ENCODE assay signal across 35 cellular contexts in genomic region chrX:31147175-31147574, GRCh38.
"Had no signal": no experiment of that assay in that cellular context is flagged by ENCODE, and none has a peak within 500 bp of the region (broad histone marks: within the 10 kb centered on the region; RNA-seq: fewer than 3 reads in every experiment).

No MANE protein-coding gene starts in this region.

- H3K4me1 ChIP-seq: adrenal gland, ascending aorta had no signal

- H3K36me3 ChIP-seq: cardiac muscle cell had no signal

- H3K9me3 ChIP-seq: adrenal gland, ascending aorta had no signal

- H3K36me3 Mint-ChIP-seq: activated CD4-positive, alpha-beta memory T cell treated with anti-CD3 and anti-CD28 coated beads for 36 hours; activated naive CD4-positive, alpha-beta T cell treated with anti-CD3 and anti-CD28 coated beads, Interleukin-2, amount 50 U/mL, for 72 hours; activated naive CD8-positive, alpha-beta T cell treated with anti-CD3 and anti-CD28 coated beads for 36 hours had no signal

- H3K4me3 ChIP-seq: adrenal gland, ascending aorta, cardiac muscle cell had no signal

- H3K4me3 Mint-ChIP-seq: activated B cell treated with CpG ODN at 0.5 μM for 24 hours; activated CD4-positive, alpha-beta memory T cell treated with anti-CD3 and anti-CD28 coated beads for 36 hours; activated CD4-positive, alpha-beta T cell treated with anti-CD3 and anti-CD28 coated beads, Interleukin-2, amount 10 ng/mL, durations not matched to agents 24 days and 14 days; activated CD8-positive, alpha-beta T cell treated with anti-CD3 and anti-CD28 coated beads for 36 hours; activated naive CD4-positive, alpha-beta T cell treated with anti-CD3 and anti-CD28 coated beads for 36 hours; activated naive CD8-positive, alpha-beta T cell treated with anti-CD3 and anti-CD28 coated beads for 36 hours; activated T-cell treated with anti-CD3 and anti-CD28 coated beads, Interleukin-2, amount 50 U/mL, for 4 hours; activated T-cell treated with anti-CD3 and anti-CD28 coated beads, Interleukin-2, amount 50 U/mL, for 72 hours; activated T-helper 1 cell treated with anti-CD3 and anti-CD28 coated beads, Interleukin-12 subunit alpha, Interleukin-12 subunit beta, Interleukin-2, Interleukin-4 antibody, amounts not matched to agents 30 ng/mL and 10 ng/mL and 1 ng/mL, durations not matched to agents 14 hours and 24 hours and 36 hours; activated T-helper 17 cell treated with anti-CD3 and anti-CD28 coated beads, Interleukin-2, amount 50 U/mL, for 72 hours; brain; central memory CD8-positive, alpha-beta T cell; T-helper 1 cell treated with Interleukin-12 subunit alpha and Interleukin-12 subunit beta and Interleukin-4 antibody, amounts not matched to agents 30 μg/mL and 1 μg/mL, for 36 hours; T-helper 2 cell treated with Interferon-gamma antibody and Interleukin-4, amounts not matched to agents 5 μg/mL and 100 μg/mL, for 36 hours had no signal

- DNase-seq: activated B cell treated with CpG ODN at 0.5 μM for 24 hours; activated CD4-positive, alpha-beta memory T cell treated with anti-CD3 and anti-CD28 coated beads for 36 hours; activated CD4-positive, alpha-beta T cell treated with anti-CD3 and anti-CD28 coated beads for 4 hours; activated CD4-positive, alpha-beta T cell treated with anti-CD3 and anti-CD28 coated beads, Interleukin-2, amount 10 ng/mL, durations not matched to agents 24 days and 14 days; activated CD4-positive, alpha-beta T cell treated with anti-CD3 and anti-CD28 coated beads, Interleukin-2, amount 50 U/mL, for 1 hour; activated CD4-positive, alpha-beta T cell treated with anti-CD3 and anti-CD28 coated beads, Interleukin-2, amount 50 U/mL, for 4 hours; activated CD4-positive, CD25-positive, alpha-beta regulatory T cell treated with anti-CD3 and anti-CD28 coated beads, Interleukin-2, amount 50 U/mL, for 72 hours; activated CD8-positive, alpha-beta memory T cell treated with anti-CD3 and anti-CD28 coated beads, Interleukin-2, amount 50 U/mL, for 4 hours; activated CD8-positive, alpha-beta T cell treated with anti-CD3 and anti-CD28 coated beads for 36 hours; activated effector memory CD4-positive, alpha-beta T cell treated with anti-CD3 and anti-CD28 coated beads, Interleukin-2, amount 50 U/mL, for 16 hours; activated gamma-delta T cell treated with Interleukin-2 at 50 U/mL for 16 hours; activated naive CD4-positive, alpha-beta T cell; activated naive CD4-positive, alpha-beta T cell treated with anti-CD3 and anti-CD28 coated beads for 36 hours; activated naive CD4-positive, alpha-beta T cell treated with anti-CD3 and anti-CD28 coated beads, Interleukin-2, amount 50 U/mL, for 16 hours; activated naive CD8-positive, alpha-beta T cell treated with anti-CD3 and anti-CD28 coated beads for 36 hours; activated T-cell treated with anti-CD3 and anti-CD28 coated beads for 4 hours; activated T-cell treated with anti-CD3 and anti-CD28 coated beads, Interleukin-2, amount 50 U/mL, for 1 hour; activated T-cell treated with anti-CD3 and anti-CD28 coated beads, Interleukin-2, amount 50 U/mL, for 4 hours; activated T-cell treated with anti-CD3 and anti-CD28 coated beads, Interleukin-2, amount 50 U/mL, for 72 hours; adrenal gland; amniotic stem cell; caudate nucleus; T-helper 1 cell; T-helper 2 cell; T-helper 9 cell had no signal

- H3K9me3 Mint-ChIP-seq: activated B cell treated with CpG ODN at 0.5 μM for 24 hours; activated CD4-positive, alpha-beta memory T cell treated with anti-CD3 and anti-CD28 coated beads for 36 hours; activated CD4-positive, alpha-beta T cell treated with anti-CD3 and anti-CD28 coated beads, Interleukin-2, amount 10 ng/mL, durations not matched to agents 24 days and 14 days; activated CD8-positive, alpha-beta T cell treated with anti-CD3 and anti-CD28 coated beads for 36 hours; activated naive CD4-positive, alpha-beta T cell treated with anti-CD3 and anti-CD28 coated beads for 36 hours; activated naive CD4-positive, alpha-beta T cell treated with anti-CD3 and anti-CD28 coated beads, Interleukin-2, amount 50 U/mL, for 72 hours; activated naive CD8-positive, alpha-beta T cell treated with anti-CD3 and anti-CD28 coated beads for 36 hours; activated T-cell treated with anti-CD3 and anti-CD28 coated beads, Interleukin-2, amount 50 U/mL, for 4 hours; activated T-cell treated with anti-CD3 and anti-CD28 coated beads, Interleukin-2, amount 50 U/mL, for 72 hours; activated T-helper 17 cell treated with anti-CD3 and anti-CD28 coated beads, Interleukin-2, amount 50 U/mL, for 72 hours; brain; T-helper 2 cell treated with Interferon-gamma antibody and Interleukin-4, amounts not matched to agents 5 μg/mL and 100 μg/mL, for 36 hours had no signal

- ATAC-seq: activated CD8-positive, alpha-beta T cell treated with anti-CD3 and anti-CD28 coated beads for 36 hours; activated naive CD4-positive, alpha-beta T cell treated with anti-CD3 and anti-CD28 coated beads, Interleukin-2, amount 50 U/mL, for 72 hours; activated T-cell treated with anti-CD3 and anti-CD28 coated beads, Interleukin-2, amount 50 U/mL, for 4 hours; activated T-cell treated with anti-CD3 and anti-CD28 coated beads, Interleukin-2, amount 50 U/mL, for 72 hours; activated T-helper 17 cell treated with anti-CD3 and anti-CD28 coated beads, Interleukin-2, amount 50 U/mL, for 72 hours had no signal

- H3K27me3 ChIP-seq: adrenal gland, ascending aorta, cardiac muscle cell had no signal

- H3K27ac Mint-ChIP-seq: activated B cell treated with CpG ODN at 0.5 μM for 24 hours; activated CD4-positive, alpha-beta memory T cell treated with anti-CD3 and anti-CD28 coated beads for 36 hours; activated CD4-positive, alpha-beta T cell treated with anti-CD3 and anti-CD28 coated beads, Interleukin-2, amount 10 ng/mL, durations not matched to agents 24 days and 14 days; activated CD8-positive, alpha-beta T cell treated with anti-CD3 and anti-CD28 coated beads for 36 hours; activated naive CD4-positive, alpha-beta T cell treated with anti-CD3 and anti-CD28 coated beads for 36 hours; activated naive CD4-positive, alpha-beta T cell treated with anti-CD3 and anti-CD28 coated beads, Interleukin-2, amount 50 U/mL, for 72 hours; activated naive CD8-positive, alpha-beta T cell treated with anti-CD3 and anti-CD28 coated beads for 36 hours; activated T-cell treated with anti-CD3 and anti-CD28 coated beads, Interleukin-2, amount 50 U/mL, for 72 hours; activated T-helper 1 cell treated with anti-CD3 and anti-CD28 coated beads, Interleukin-12 subunit alpha, Interleukin-12 subunit beta, Interleukin-2, Interleukin-4 antibody, amounts not matched to agents 30 ng/mL and 10 ng/mL and 1 ng/mL, durations not matched to agents 14 hours and 24 hours and 36 hours; activated T-helper 17 cell treated with anti-CD3 and anti-CD28 coated beads, Interleukin-2, amount 50 U/mL, for 72 hours; T-helper 1 cell treated with Interleukin-12 subunit alpha and Interleukin-12 subunit beta and Interleukin-4 antibody, amounts not matched to agents 30 μg/mL and 1 μg/mL, for 36 hours; T-helper 2 cell treated with Interferon-gamma antibody and Interleukin-4, amounts not matched to agents 5 μg/mL and 100 μg/mL, for 36 hours had no signal

- H3K27ac ChIP-seq: adrenal gland, ascending aorta, cardiac muscle cell, VCaP had no signal

- H3K27me3 Mint-ChIP-seq: activated B cell treated with CpG ODN at 0.5 μM for 24 hours; activated CD4-positive, alpha-beta memory T cell treated with anti-CD3 and anti-CD28 coated beads for 36 hours; activated CD4-positive, alpha-beta T cell treated with anti-CD3 and anti-CD28 coated beads, Interleukin-2, amount 10 ng/mL, durations not matched to agents 24 days and 14 days; activated CD8-positive, alpha-beta T cell treated with anti-CD3 and anti-CD28 coated beads for 36 hours; activated naive CD8-positive, alpha-beta T cell treated with anti-CD3 and anti-CD28 coated beads for 36 hours; activated T-helper 17 cell treated with anti-CD3 and anti-CD28 coated beads, Interleukin-2, amount 50 U/mL, for 72 hours; brain; central memory CD8-positive, alpha-beta T cell had no signal

- H3K4me1 Mint-ChIP-seq: activated B cell treated with CpG ODN at 0.5 μM for 24 hours; activated CD4-positive, alpha-beta T cell treated with anti-CD3 and anti-CD28 coated beads, Interleukin-2, amount 10 ng/mL, durations not matched to agents 24 days and 14 days; activated naive CD8-positive, alpha-beta T cell treated with anti-CD3 and anti-CD28 coated beads for 36 hours; activated T-helper 17 cell treated with anti-CD3 and anti-CD28 coated beads, Interleukin-2, amount 50 U/mL, for 72 hours; central memory CD8-positive, alpha-beta T cell had no signal
